In genomic region chr20:52179331-52180166, GRCh38 we compare ENCODE assay signal across 8 cellular contexts. TPM values are rescaled to one million over a fixed set of nuclear protein-coding genes. Genes with fewer than 3 reads are reported as not detected.
DNase-seq lines count a peak whose midpoint lies in the region; ATAC-seq, FAIRE-seq and TF ChIP-seq lines count a peak whose summit lies in the region.

No MANE protein-coding gene starts in this region.

- WGBS in pancreas, 2 donors, result 85 to 88% methylated on average over 4 of the region's 4 CpGs
- WGBS in mammary epithelial cell (ENCODE audit: low coverage, missing lambda C conversion rate), result 79% methylated on average over 4 of the region's 4 CpGs

- peak overlapping the region; percentile 48 for H3K27ac Mint-ChIP-seq in activated T-helper 2 cell treated with anti-CD3 and anti-CD28 coated beads, Interferon-gamma antibody, Interleukin-2, Interleukin-4, amounts not matched to agents 10 μg/mL and 5 μg/mL and 100 μg/mL, durations not matched to agents 14 hours and 24 hours and 36 hours
- H3K27ac Mint-ChIP-seq in CD14-positive monocyte, result peak overlapping the region in 1 of 7 donors; percentile 50

- no peaks in the 10 kb centered on the region for H3K9me3 ChIP-seq in pancreas
- H3K9me3 ChIP-seq in mammary epithelial cell (replicated peaks; ENCODE audit: insufficient read depth, low read length), result no peaks in the 10 kb centered on the region

- no peak overlapping the region for H2AFZ ChIP-seq in mammary epithelial cell (ENCODE audit: low read depth, low read length)

- BruUV-seq in mammary epithelial cell (replicated peaks; lab: Mats Ljungman, UMichigan), result no TSS peak

- no peak for DNase-seq in activated T-helper 2 cell treated with anti-CD3 and anti-CD28 coated beads, Interferon-gamma antibody, Interleukin-2, Interleukin-4, amounts not matched to agents 10 μg/mL and 5 μg/mL and 100 μg/mL, durations not matched to agents 14 hours and 24 hours and 36 hours (ENCODE audit: low spot score)
- no peak for DNase-seq in pancreas
- DNase-seq in mammary epithelial cell, result no peak
- DNase-seq in GF-D8 (lab: John Stamatoyannopoulos, UW), result no peak
- no peak for DNase-seq in CD14-positive monocyte (ENCODE audit: low spot score)

- H3K4me1 ChIP-seq in pancreas (no peaks in the 10 kb centered on the region), mammary epithelial cell (ENCODE audit: insufficient read depth, low read length) (no peaks in the 10 kb centered on the region)

- no peaks in the 10 kb centered on the region for H3K79me2 ChIP-seq in mammary epithelial cell (ENCODE audit: insufficient read depth, low read length)

- H3K4me3 Mint-ChIP-seq in activated T-helper 2 cell treated with anti-CD3 and anti-CD28 coated beads, Interferon-gamma antibody, Interleukin-2, Interleukin-4, amounts not matched to agents 10 μg/mL and 5 μg/mL and 100 μg/mL, durations not matched to agents 14 hours and 24 hours and 36 hours (ENCODE audit: low read depth), result no peak overlapping the region
- no peak overlapping the region for H3K4me3 Mint-ChIP-seq in CD14-positive monocyte

- FAIRE-seq in pancreas (lab: Jason Lieb, UNC), result no peak

- no peak overlapping the region for H3K4me2 ChIP-seq in mammary epithelial cell (ENCODE audit: insufficient read depth, low read depth, low read length)

- H3K36me3 Mint-ChIP-seq in activated T-helper 2 cell treated with anti-CD3 and anti-CD28 coated beads, Interferon-gamma antibody, Interleukin-2, Interleukin-4, amounts not matched to agents 10 μg/mL and 5 μg/mL and 100 μg/mL, durations not matched to agents 14 hours and 24 hours and 36 hours (ENCODE audit: low read depth), result peaks cover 19% of the 10 kb centered on the region
- H3K36me3 Mint-ChIP-seq in CD14-positive monocyte, result peaks cover 28 to 62% of the 10 kb centered on the region in 2 donors

- dilution Hi-C loops in mammary epithelial cell (cut with HindIII; ENCODE audit: low sequenced_read_pairs), result no loop called here

- H4K20me1 ChIP-seq in mammary epithelial cell (ENCODE audit: insufficient read depth, low read length), result no peaks in the 10 kb centered on the region

- peaks cover 0 to 7% (median 0%) of the 10 kb centered on the region in 3 donors for H3K36me3 ChIP-seq in pancreas
- peaks cover 2% of the 10 kb centered on the region for H3K36me3 ChIP-seq in mammary epithelial cell (ENCODE audit: insufficient read depth, low read length)

- ATAC-seq in GM18517 (IDR thresholded peaks at IDR 0.05; ENCODE audit: unreplicated experiment) (peak; percentile 94), GM19467 (IDR thresholded peaks at IDR 0.05; ENCODE audit: unreplicated experiment) (peak; percentile 87), HG03095 (IDR thresholded peaks at IDR 0.05; ENCODE audit: unreplicated experiment) (peak; percentile 86), pancreas (no peak)

- no peak overlapping the region for H3K27ac ChIP-seq in pancreas
- no peak overlapping the region for H3K27ac ChIP-seq in mammary epithelial cell (ENCODE audit: insufficient read depth, low read depth, low read length)

- H3K9ac ChIP-seq in mammary epithelial cell (ENCODE audit: insufficient read depth, low read length), result no peak overlapping the region

- TF ChIP-seq CTCF in pancreas (IDR thresholded peaks at IDR 0.05) (no peak), mammary epithelial cell (conservative IDR thresholded peaks at IDR 0.05 in 1 of 2, IDR thresholded peaks at IDR 0.05 in 1 of 2; ENCODE audit: extremely low read depth in 1 of 2, insufficient read depth in 1 of 2, low read depth in 1 of 2, low read length in 2 of 2) (no peak), CD14-positive monocyte (IDR thresholded peaks at IDR 0.05) (no peak)

- H3K4me3 ChIP-seq in pancreas (no peak overlapping the region), mammary epithelial cell (replicated peaks in 1 of 3; ENCODE audit: insufficient read depth in 1 of 3, low read depth in 2 of 3, low read length in 3 of 3) (no peak overlapping the region)

- H3K27me3 ChIP-seq in pancreas (no peaks in the 10 kb centered on the region), mammary epithelial cell (ENCODE audit: insufficient read depth, low read length) (no peaks in the 10 kb centered on the region)

- in situ Hi-C loops in mammary epithelial cell (cut with MboI; ENCODE audit: low sequenced_read_pairs in 2 of 2), result no loop called here

- H3K4me1 Mint-ChIP-seq in activated T-helper 2 cell treated with anti-CD3 and anti-CD28 coated beads, Interferon-gamma antibody, Interleukin-2, Interleukin-4, amounts not matched to agents 10 μg/mL and 5 μg/mL and 100 μg/mL, durations not matched to agents 14 hours and 24 hours and 36 hours (ENCODE audit: low read depth), result peaks cover 15% of the 10 kb centered on the region
- no peaks in the 10 kb centered on the region for H3K4me1 Mint-ChIP-seq in CD14-positive monocyte

- intact Hi-C loops in activated T-helper 2 cell treated with anti-CD3 and anti-CD28 coated beads, Interferon-gamma antibody, Interleukin-2, Interleukin-4, amounts not matched to agents 10 μg/mL and 5 μg/mL and 100 μg/mL, durations not matched to agents 14 hours and 24 hours and 36 hours (cut with micrococcal nuclease), result no loop called here
- intact Hi-C loops in pancreas (cut with DNase I), result no loop called here
- intact Hi-C loops in mammary epithelial cell (cut with micrococcal nuclease), result no loop called here
- intact Hi-C loops in CD14-positive monocyte (cut with micrococcal nuclease), result no loop called here

- H3K9me3 Mint-ChIP-seq in activated T-helper 2 cell treated with anti-CD3 and anti-CD28 coated beads, Interferon-gamma antibody, Interleukin-2, Interleukin-4, amounts not matched to agents 10 μg/mL and 5 μg/mL and 100 μg/mL, durations not matched to agents 14 hours and 24 hours and 36 hours, result no peaks in the 10 kb centered on the region
- peaks cover 0 to 6% (median 0%) of the 10 kb centered on the region in 7 donors for H3K9me3 Mint-ChIP-seq in CD14-positive monocyte

- H3K27me3 Mint-ChIP-seq in activated T-helper 2 cell treated with anti-CD3 and anti-CD28 coated beads, Interferon-gamma antibody, Interleukin-2, Interleukin-4, amounts not matched to agents 10 μg/mL and 5 μg/mL and 100 μg/mL, durations not matched to agents 14 hours and 24 hours and 36 hours (ENCODE audit: low read depth), result no peaks in the 10 kb centered on the region
- H3K27me3 Mint-ChIP-seq in CD14-positive monocyte (ENCODE audit: low read depth in 3 of 3), result peaks cover 0 to 3% (median 2%) of the 10 kb centered on the region in 3 donors

- CTCF ChIA-PET in mammary epithelial cell (lab: Charles Lee; ENCODE audit: low non-redundant PET), result no interaction called here

RNA-seq across cellular contexts. Expression of gene ZFP64, which starts 12.0 kb away (rescaled TPM):
- 11.3 and 11.5 TPM in 2 replicates for total RNA-seq in activated T-helper 2 cell treated with anti-CD3 and anti-CD28 coated beads, Interferon-gamma antibody, Interleukin-2, Interleukin-4, amounts not matched to agents 10 μg/mL and 5 μg/mL and 100 μg/mL, durations not matched to agents 14 hours and 24 hours and 36 hours
- 1 to 10 TPM; 4.8 to 9.6 (median 5.1) TPM for total RNA-seq in pancreas
- 1 to 10 TPM; 3.2 to 3.3 TPM for polyA plus RNA-seq in pancreas
- total RNA-seq in mammary epithelial cell, result 10 to 100 TPM; 18.6 to 20.8 TPM
- polyA plus RNA-seq in mammary epithelial cell, result 17.1 TPM
- polyA minus RNA-seq in mammary epithelial cell, result 98.9 TPM
- polyA plus RNA-seq in CD14-positive monocyte, result 1 to 10 TPM; 2.9 to 4.9 TPM

Comparison
In these comparisons a context has a peak if more than half of its experiments do, and no peak if none do; other contexts are left out.
1. ATAC-seq: peak in GM18517 (single experiment), GM19467 (single experiment) and HG03095 (single experiment); none in pancreas (0 of 4).